Comparison of ENCODE assay signal across 1 cellular context in the genomic region with DNA sequence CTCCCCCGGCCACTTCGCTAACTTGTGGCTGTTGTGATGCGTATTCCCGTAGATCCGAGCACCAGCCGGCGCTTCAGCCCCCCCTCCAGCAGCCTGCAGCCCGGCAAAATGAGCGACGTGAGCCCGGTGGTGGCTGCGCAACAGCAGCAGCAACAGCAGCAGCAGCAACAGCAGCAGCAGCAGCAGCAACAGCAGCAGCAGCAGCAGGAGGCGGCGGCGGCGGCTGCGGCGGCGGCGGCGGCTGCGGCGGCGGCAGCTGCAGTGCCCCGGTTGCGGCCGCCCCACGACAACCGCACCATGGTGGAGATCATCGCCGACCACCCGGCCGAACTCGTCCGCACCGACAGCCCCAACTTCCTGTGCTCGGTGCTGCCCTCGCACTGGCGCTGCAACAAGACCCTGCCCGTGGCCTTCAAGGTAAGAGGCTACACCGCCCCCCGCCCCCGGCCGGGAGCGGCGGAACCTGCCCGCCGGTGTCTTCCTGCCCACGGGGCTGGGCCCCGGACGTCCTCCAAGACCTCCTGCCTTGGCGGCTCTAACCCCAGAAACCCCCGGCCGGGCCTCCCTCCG.
TF ChIP-seq lines count a peak whose summit lies in the region.

No MANE protein-coding gene starts in this region.

TF ChIP-seq in HEK293, 187 proteins besides CTCF, POLR2A, EP300 and RAD21 (continued from another document):
- TF ChIP-seq, protein P1, sequence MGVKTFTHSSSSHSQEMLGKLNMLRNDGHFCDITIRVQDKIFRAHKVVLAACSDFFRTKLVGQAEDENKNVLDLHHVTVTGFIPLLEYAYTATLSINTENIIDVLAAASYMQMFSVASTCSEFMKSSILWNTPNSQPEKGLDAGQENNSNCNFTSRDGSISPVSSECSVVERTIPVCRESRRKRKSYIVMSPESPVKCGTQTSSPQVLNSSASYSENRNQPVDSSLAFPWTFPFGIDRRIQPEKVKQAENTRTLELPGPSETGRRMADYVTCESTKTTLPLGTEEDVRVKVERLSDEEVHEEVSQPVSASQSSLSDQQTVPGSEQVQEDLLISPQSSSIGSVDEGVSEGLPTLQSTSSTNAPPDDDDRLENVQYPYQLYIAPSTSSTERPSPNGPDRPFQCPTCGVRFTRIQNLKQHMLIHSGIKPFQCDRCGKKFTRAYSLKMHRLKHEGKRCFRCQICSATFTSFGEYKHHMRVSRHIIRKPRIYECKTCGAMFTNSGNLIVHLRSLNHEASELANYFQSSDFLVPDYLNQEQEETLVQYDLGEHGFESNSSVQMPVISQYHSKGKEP (tag by site-specific recombination; IDR thresholded peaks at IDR 0.05), result peak; percentile 100
- TF ChIP-seq SCRT2 (tag by site-specific recombination; IDR thresholded peaks at IDR 0.05) (peak; percentile 97), SP2 (tag by site-specific recombination; IDR thresholded peaks at IDR 0.05) (peak; percentile 51), IKZF3 (tag by site-specific recombination; IDR thresholded peaks at IDR 0.05) (no peak), ZNF266 (tag by site-specific recombination; IDR thresholded peaks at IDR 0.05; ENCODE audit: low read depth) (no peak), ZNF155 (tag by site-specific recombination; IDR thresholded peaks at IDR 0.05) (no peak)
